Comparison of ENCODE assay signal across 22 cellular contexts in genomic region chr17:81954131-81955057, GRCh38. TPM values are rescaled to one million over a fixed set of nuclear protein-coding genes. Genes with fewer than 3 reads are reported as not detected.
DNase-seq lines count a peak whose midpoint lies in the region; FAIRE-seq and TF ChIP-seq lines count a peak whose summit lies in the region.
"Had no signal": no experiment of that assay in that cellular context is flagged by ENCODE, and none has a peak within 500 bp of the region (broad histone marks: within the 10 kb centered on the region; RNA-seq: fewer than 3 reads in every experiment).

No MANE protein-coding gene starts in this region.

- H3K9me3 Mint-ChIP-seq in endodermal cell, result no peaks in the 10 kb centered on the region
- no peaks in the 10 kb centered on the region for H3K9me3 Mint-ChIP-seq in neural progenitor cell
- H3K9me3 Mint-ChIP-seq: CD4-positive, alpha-beta memory T cell; HFFc6 had no signal

- no peaks in the 10 kb centered on the region for H4K20me1 ChIP-seq in neural progenitor cell (ENCODE audit: low read depth)
- H4K20me1 ChIP-seq in PC-9 (ENCODE audit: insufficient read depth), result no peaks in the 10 kb centered on the region

- no peak overlapping the region for H2AFZ ChIP-seq in neural progenitor cell (replicated peaks)
- H2AFZ ChIP-seq in PC-9, result no peak overlapping the region
- H2AFZ ChIP-seq: GM23338 had no signal

- POLR2A ChIA-PET in RWPE1 (lab: Yijun Ruan, JAX; ENCODE audit: low non-redundant PET) (no interaction called here), PC-9 (lab: Charles Lee; ENCODE audit: unreplicated experiment) (interaction anchor here (0.6 to 0.8 kb wide), 3 partner anchors 62 to 391 kb away, joined by 3 to 5 read pairs (median 3); no protein-coding TSS in a partner anchor)

- peaks cover 22% of the 10 kb centered on the region for H3K27me3 ChIP-seq in endodermal cell (ENCODE audit: control insufficient read depth, insufficient read depth, low read length, poor library complexity, severe bottlenecking)
- H3K27me3 ChIP-seq in neural progenitor cell, result peaks cover 40% of the 10 kb centered on the region
- H3K27me3 ChIP-seq in PC-9 (ENCODE audit: insufficient read depth, low read depth), result no peaks in the 10 kb centered on the region

- H3K27ac ChIP-seq in RWPE1, result 0 out of 2 replicates have a peak overlapping the region, but pooled peaks have one; percentile 8
- H3K27ac ChIP-seq in endodermal cell (ENCODE audit: low read depth, low read length), result no peak overlapping the region
- H3K27ac ChIP-seq in neural progenitor cell, result no peak overlapping the region
- H3K27ac ChIP-seq in PC-9, result no peak overlapping the region

- 92 to 93% methylated on average over 8 to 19 of the region's 19 CpGs for WGBS in endodermal cell (ENCODE audit: insufficient coverage in 1 of 2, insufficient read length in 1 of 2), 2 experiments

- CTCF ChIA-PET in RWPE1 (lab: Yijun Ruan, JAX) (interaction anchor here (0.7 to 0.8 kb wide), 2 partner anchors 21 to 63 kb away, joined by 3 read pairs; no protein-coding TSS in a partner anchor), PC-9 (lab: Charles Lee) (interaction anchor here (0.7 to 1.4 kb wide), 4 partner anchors 11 to 67 kb away, joined by 3 to 20 read pairs (median 5); no protein-coding TSS in a partner anchor)

- no peak overlapping the region for H3K4me3 Mint-ChIP-seq in endodermal cell
- H3K4me3 Mint-ChIP-seq in neural progenitor cell, result no peak overlapping the region
- H3K4me3 Mint-ChIP-seq: CD4-positive, alpha-beta memory T cell; GM23338; H9; HFFc6 had no signal

- TF ChIP-seq CTCF in RWPE1 (conservative IDR thresholded peaks at IDR 0.05; ENCODE audit: low read depth) (no peak), endodermal cell (conservative IDR thresholded peaks at IDR 0.05) (no peak), neural progenitor cell (IDR thresholded peaks at IDR 0.05) (no peak), PC-9 (conservative IDR thresholded peaks at IDR 0.05) (no peak)

- H3K36me3 Mint-ChIP-seq in endodermal cell (ENCODE audit: low read depth), result no peaks in the 10 kb centered on the region
- H3K36me3 Mint-ChIP-seq in neural progenitor cell, result peaks cover 3% of the 10 kb centered on the region
- H3K36me3 Mint-ChIP-seq: CD4-positive, alpha-beta memory T cell had no signal

- no TSS peak for BruUV-seq in PC-9 (replicated peaks; lab: Mats Ljungman, UMichigan)

- DNase-seq in RWPE1 (ENCODE audit: low spot score) (no peak), endodermal cell (peak; percentile 40), neural progenitor cell (ENCODE audit: low spot score) (no peak), activated gamma-delta T cell treated with Interleukin-2 at 50 U/mL for 16 hours (no peak), urothelium cell line (ENCODE audit: low spot score) (no peak), PC-9 (no peak), COLO829 (ENCODE audit: low spot score) (no peak)
- DNase-seq: C1 segment of cervical spinal cord, Caco-2, GF-D8, H9, HFFc6, NCI-H1048, NCI-H1417, NCI-H1694, NCI-H2029 treated with DMSO at 0.1 percent for 48 hours, NCI-H446 treated with DMSO at 0.1 percent for 48 hours, NCI-H69 had no signal

- H3K4me2 ChIP-seq in neural progenitor cell (no peak overlapping the region), PC-9 (no peak overlapping the region)
- H3K4me2 ChIP-seq: GM23338 had no signal

- H3K9me2 ChIP-seq in PC-9 (ENCODE audit: insufficient read depth), result no peaks in the 10 kb centered on the region

- H3F3A ChIP-seq in neural progenitor cell (ENCODE audit: low read depth), result no peaks in the 10 kb centered on the region
- H3F3A ChIP-seq in PC-9 (ENCODE audit: insufficient read depth, low read depth), result peaks cover 7% of the 10 kb centered on the region

- intact Hi-C loops in PC-9 (cut with micrococcal nuclease; ENCODE audit: unreplicated experiment), result no loop called here

- H3K9ac ChIP-seq in endodermal cell (ENCODE audit: extremely low read depth, low read length, poor library complexity, severe bottlenecking) (no peak overlapping the region), neural progenitor cell (no peak overlapping the region)

- H3K4me3 ChIP-seq in endodermal cell (ENCODE audit: low read length) (no peak overlapping the region), neural progenitor cell (no peak overlapping the region), PC-9 (no peak overlapping the region)
- H3K4me3 ChIP-seq: GM23338 had no signal

- H3K4me1 ChIP-seq in endodermal cell (ENCODE audit: control insufficient read depth, insufficient read depth, low read length) (no peaks in the 10 kb centered on the region), neural progenitor cell (no peaks in the 10 kb centered on the region), PC-9 (replicated peaks; ENCODE audit: insufficient read depth) (peaks cover 6% of the 10 kb centered on the region; the same call in 1 of the 2 replicates)

- H3K9me3 ChIP-seq in endodermal cell (ENCODE audit: control insufficient read depth, low read length) (no peaks in the 10 kb centered on the region), neural progenitor cell (ENCODE audit: low read depth) (no peaks in the 10 kb centered on the region), PC-9 (ENCODE audit: insufficient read depth, low read depth) (no peaks in the 10 kb centered on the region)
- H3K9me3 ChIP-seq: Caco-2 had no signal

- no peaks in the 10 kb centered on the region for H3K79me2 ChIP-seq in neural progenitor cell (ENCODE audit: low read depth)
- H3K79me2 ChIP-seq in PC-9 (ENCODE audit: low read depth), result no peaks in the 10 kb centered on the region

- H3K4me1 Mint-ChIP-seq in endodermal cell, result no peaks in the 10 kb centered on the region
- H3K4me1 Mint-ChIP-seq in neural progenitor cell, result peaks cover 21% of the 10 kb centered on the region
- H3K4me1 Mint-ChIP-seq: GM23338 had no signal

- H3K27me3 Mint-ChIP-seq in endodermal cell (ENCODE audit: insufficient read depth) (peaks cover 29% of the 10 kb centered on the region), neural progenitor cell (ENCODE audit: insufficient read depth, low read depth) (peaks cover 18% of the 10 kb centered on the region)

- H3K27ac Mint-ChIP-seq in endodermal cell (no peak overlapping the region), neural progenitor cell (peak overlapping the region; percentile 85)
- H3K27ac Mint-ChIP-seq: GM23338, H9, HFFc6 had no signal

- FAIRE-seq in urothelium cell line (lab: Jason Lieb, UNC), result no peak
- FAIRE-seq: GM12891 had no signal

- H3K36me3 ChIP-seq in endodermal cell (ENCODE audit: control insufficient read depth, insufficient read depth, low read length) (no peaks in the 10 kb centered on the region), neural progenitor cell (no peaks in the 10 kb centered on the region), PC-9 (ENCODE audit: low read depth) (no peaks in the 10 kb centered on the region)

RNA-seq across cellular contexts. Expression of gene NOTUM, which starts 6.6 kb away (rescaled TPM):
- 10 to 100 TPM; 12.5 to 26.3 TPM for total RNA-seq in endodermal cell
- 6.2 TPM for polyA plus RNA-seq in endodermal cell (2013, experiment 1 of 2)
- polyA plus RNA-seq in endodermal cell (2013, experiment 2 of 2), result 5.0 TPM
- total RNA-seq in neural progenitor cell (ENCODE audit: low replicate concordance), result 0.25 TPM in 1 of 2 replicates, not detected in the other
- 0.33 TPM in 1 of 2 replicates, not detected in the other for total RNA-seq in PC-9 (2021)
- total RNA-seq: A673; CD4-positive, alpha-beta memory T cell had no signal
- polyA plus RNA-seq: CD4-positive, alpha-beta memory T cell had no signal

RNA-seq across cellular contexts. Expression of gene MYADML2, which starts 7.4 kb away (rescaled TPM):
- total RNA-seq in endodermal cell, result not detected
- not detected for polyA plus RNA-seq in endodermal cell (2013, experiment 1 of 2)
- polyA plus RNA-seq in endodermal cell (2013, experiment 2 of 2), result not detected
- total RNA-seq in neural progenitor cell (ENCODE audit: low replicate concordance), result 0.11 TPM in 1 of 2 replicates, not detected in the other
- not detected in 2 replicates for total RNA-seq in PC-9 (2021)
- total RNA-seq: A673; Caco-2; CD4-positive, alpha-beta memory T cell; HFFc6 had no signal
- polyA plus RNA-seq: CD4-positive, alpha-beta memory T cell had no signal

RNA-seq across cellular contexts. Expression of gene PYCR1, which starts 17.3 kb away (rescaled TPM):
- 100 to 1,000 TPM; 104 to 107 TPM for total RNA-seq in endodermal cell
- polyA plus RNA-seq in endodermal cell (2013, experiment 1 of 2), result 100 TPM
- 91.8 TPM for polyA plus RNA-seq in endodermal cell (2013, experiment 2 of 2)
- 32.6 and 72.2 TPM in 2 replicates for total RNA-seq in neural progenitor cell (ENCODE audit: low replicate concordance)
- total RNA-seq in PC-9 (2021), result 88.9 and 120 TPM in 2 replicates

RNA-seq across cellular contexts. Expression of gene ASPSCR1, which starts 23.0 kb away (rescaled TPM):
- 10 to 100 TPM; 50.8 to 65.4 TPM for total RNA-seq in endodermal cell
- 41.5 TPM for polyA plus RNA-seq in endodermal cell (2013, experiment 1 of 2)
- 30.3 TPM for polyA plus RNA-seq in endodermal cell (2013, experiment 2 of 2)
- total RNA-seq in neural progenitor cell (ENCODE audit: low replicate concordance), result 13.1 and 40.9 TPM in 2 replicates
- 54.9 and 80.0 TPM in 2 replicates for total RNA-seq in PC-9 (2021)

RNA-seq across cellular contexts. Expression of gene MAFG, which starts 26.9 kb away (rescaled TPM):
- total RNA-seq in endodermal cell, result 10 to 100 TPM; 39.9 to 54.1 TPM
- polyA plus RNA-seq in endodermal cell (2013, experiment 1 of 2), result 16.8 TPM
- polyA plus RNA-seq in endodermal cell (2013, experiment 2 of 2), result 15.6 TPM
- total RNA-seq in neural progenitor cell (ENCODE audit: low replicate concordance), result 8.1 and 12.9 TPM in 2 replicates
- 79.5 and 85.9 TPM in 2 replicates for total RNA-seq in PC-9 (2021)

Comparison
In these comparisons a context has a peak if more than half of its experiments do, and no peak if none do; other contexts are left out.
1. RNA of gene NOTUM, which starts 6.6 kb away (total RNA-seq): 12.5 to 26.3 TPM in endodermal cell; 0.33 TPM in PC-9 and 0.25 TPM in neural progenitor cell; every median in the first group is over 10 times any median in the second.